31 cellular contexts compared by ENCODE assay signal in genomic region chr7:151676759-151677158, GRCh38.
DNase-seq lines count a peak whose midpoint lies in the region; ATAC-seq and TF ChIP-seq lines count a peak whose summit lies in the region.
"Had no signal": no experiment of that assay in that cellular context is flagged by ENCODE, and none has a peak within 500 bp of the region (broad histone marks: within the 10 kb centered on the region; RNA-seq: fewer than 3 reads in every experiment).

No MANE protein-coding gene starts in this region.

- no peaks in the 10 kb centered on the region for H3K27me3 ChIP-seq in lower lobe of right lung (ENCODE audit: low read depth)
- no peaks in the 10 kb centered on the region for H3K27me3 ChIP-seq in thyroid gland
- H3K27me3 ChIP-seq: adrenal gland, gastrocnemius medialis, hepatocyte, neutrophil had no signal

- no peak overlapping the region for H2AFZ ChIP-seq in OCI-LY7 (ENCODE audit: low read length)
- H2AFZ ChIP-seq: hepatocyte had no signal

- BruUV-seq in OCI-LY7 (replicated peaks; lab: Mats Ljungman, UMichigan), result no TSS peak

- no peak for TF ChIP-seq RAD21 in Ishikawa (IDR thresholded peaks at IDR 0.05; ENCODE audit: low read depth)

- 28 to 59% methylated on average over 11 of the region's 11 CpGs for WGBS in thyroid gland, 2 donors

- H3K4me2 ChIP-seq in OCI-LY7 (ENCODE audit: low read length), result no peak overlapping the region
- H3K4me2 ChIP-seq: hepatocyte, KMS-11, SK-N-SH had no signal

- TF ChIP-seq POLR2A in thyroid gland (IDR thresholded peaks at IDR 0.05), result peak in 1 of 2 donors; percentile 32

- DNase-seq in Right ventricle myocardium superior, result no peak
- DNase-seq in lower lobe of right lung, result no peak
- peak; percentile 78 to 82 for DNase-seq in thyroid gland
- no peak for DNase-seq in OCI-LY7 (ENCODE audit: low spot score)
- DNase-seq in nucleus accumbens (lab: John Stamatoyannopoulos, UW), result no peak
- DNase-seq: activated CD4-positive, alpha-beta memory T cell treated with anti-CD3 and anti-CD28 coated beads for 36 hours; activated naive CD4-positive, alpha-beta T cell treated with anti-CD3 and anti-CD28 coated beads, Interleukin-2, amount 10 ng/mL, durations not matched to agents 7 days and 5 days; activated T-cell treated with anti-CD3 and anti-CD28 coated beads, Interleukin-2, amount 50 U/mL, for 72 hours; adrenal gland; CD8-positive, alpha-beta memory T cell; cerebellar nuclear complex; dermis blood vessel endothelial cell; DMS 273 treated with DMSO at 0.1 percent for 48 hours; endodermal cell; gastrocnemius medialis; left cardiac atrium; midbrain; MM.1S; naive B cell; NCI-H1417; NCI-H2029 treated with DMSO at 0.1 percent for 48 hours; NCI-H524 treated with DMSO at 0.1 percent for 48 hours; SK-N-SH; T-helper 17 cell had no signal

- ATAC-seq in Right ventricle myocardium superior (ENCODE audit: poor library complexity) (peak; percentile 50), lower lobe of right lung (peak; percentile 57 to 64), GM19452 (IDR thresholded peaks at IDR 0.05; ENCODE audit: unreplicated experiment) (no peak)
- ATAC-seq: activated CD4-positive, CD25-positive, alpha-beta regulatory T cell treated with anti-CD3 and anti-CD28 coated beads, Interleukin-2, amount 50 U/mL, for 24 hours; activated T-cell treated with anti-CD3 and anti-CD28 coated beads, Interleukin-2, amount 50 U/mL, for 72 hours; gastrocnemius medialis; stimulated activated effector memory CD8-positive, alpha-beta T cell treated with anti-CD3 and anti-CD28 coated beads, Interleukin-12 subunit alpha, Interleukin-12 subunit beta, amount 100 ng/mL, for 72 hours; T-helper 17 cell had no signal

- intact Hi-C loops in Right ventricle myocardium superior (cut with DNase I), result no loop called here
- intact Hi-C loops in lower lobe of right lung (cut with DNase I), result no loop called here
- intact Hi-C loops in thyroid gland (cut with DNase I), result no loop called here
- intact Hi-C loops in OCI-LY7 (cut with micrococcal nuclease; ENCODE audit: unreplicated experiment), result no loop called here

- CTCF ChIA-PET in OCI-LY7 (lab: Charles Lee; ENCODE audit: unreplicated experiment), result no interaction called here

- no peaks in the 10 kb centered on the region for H3K9me2 ChIP-seq in OCI-LY7 (ENCODE audit: insufficient read depth, low read length)
- H3K9me2 ChIP-seq: SK-N-SH had no signal

- TF ChIP-seq CTCF in lower lobe of right lung (IDR thresholded peaks at IDR 0.05), result no peak
- peak in 1 of 6 experiments; percentile 16 for TF ChIP-seq CTCF in thyroid gland (IDR thresholded peaks at IDR 0.05)
- TF ChIP-seq CTCF in OCI-LY7 (conservative IDR thresholded peaks at IDR 0.05; ENCODE audit: low read length), result no peak

- no peak for TF ChIP-seq EP300 in Ishikawa (IDR thresholded peaks at IDR 0.05; ENCODE audit: borderline replicate concordance)

- peaks cover 21% of the 10 kb centered on the region for H3K4me1 ChIP-seq in lower lobe of right lung
- H3K4me1 ChIP-seq in thyroid gland, result peaks cover 15 to 63% of the 10 kb centered on the region in 2 donors
- no peaks in the 10 kb centered on the region for H3K4me1 ChIP-seq in OCI-LY7 (ENCODE audit: insufficient read depth, low read length, poor library complexity, severe bottlenecking)
- H3K4me1 ChIP-seq: adrenal gland had no signal

- H4K20me1 ChIP-seq in OCI-LY7 (ENCODE audit: insufficient read depth, low read length), result no peaks in the 10 kb centered on the region

- H3K9me3 ChIP-seq in lower lobe of right lung (no peaks in the 10 kb centered on the region), thyroid gland (no peaks in the 10 kb centered on the region), OCI-LY7 (ENCODE audit: low read length) (no peaks in the 10 kb centered on the region)
- H3K9me3 ChIP-seq: adrenal gland, gastrocnemius medialis, neutrophil, SK-N-SH had no signal

- no peaks in the 10 kb centered on the region for H3K79me2 ChIP-seq in OCI-LY7 (ENCODE audit: insufficient read depth, low read depth, low read length)
- H3K79me2 ChIP-seq: hepatocyte had no signal

- H3K4me3 ChIP-seq in lower lobe of right lung (no peak overlapping the region), thyroid gland (replicated peaks in 1 of 3) (no peak overlapping the region), OCI-LY7 (ENCODE audit: low read depth, low read length, poor library complexity, severe bottlenecking) (no peak overlapping the region)
- H3K4me3 ChIP-seq: adrenal gland, gastrocnemius medialis, hepatocyte had no signal

- peak overlapping the region; percentile 9 for H3K27ac ChIP-seq in lower lobe of right lung
- peak overlapping the region; percentile 56 to 71 (median 70) for H3K27ac ChIP-seq in thyroid gland
- H3K27ac ChIP-seq in OCI-LY7 (ENCODE audit: low read depth, low read length, poor library complexity, severe bottlenecking), result no peak overlapping the region
- H3K27ac ChIP-seq: adrenal gland, gastrocnemius medialis, hepatocyte, KMS-11, neutrophil had no signal

- H3K36me3 ChIP-seq in lower lobe of right lung (no peaks in the 10 kb centered on the region), thyroid gland (no peaks in the 10 kb centered on the region), OCI-LY7 (ENCODE audit: insufficient read depth, low read length) (no peaks in the 10 kb centered on the region)
- H3K36me3 ChIP-seq: adrenal gland, gastrocnemius medialis, neutrophil had no signal

- POLR2A ChIA-PET in OCI-LY7 (lab: Charles Lee), result no interaction called here

TF ChIP-seq in Ishikawa, 13 proteins besides CTCF, POLR2A, EP300 and RAD21:
- peak; percentile 74 for TF ChIP-seq MAX (IDR thresholded peaks at IDR 0.05)
- no peak for TF ChIP-seq CREB1 (IDR thresholded peaks at IDR 0.05; ENCODE audit: low read depth)
- TF ChIP-seq ZBTB7A (IDR thresholded peaks at IDR 0.05; ENCODE audit: low read depth), result no peak
- TF ChIP-seq FOXM1 (IDR thresholded peaks at IDR 0.05; ENCODE audit: borderline replicate concordance, low read depth), result no peak
- TF ChIP-seq TEAD4 (IDR thresholded peaks at IDR 0.05), result 0 out of 2 replicates have a peak, but pooled peaks have one; percentile 20
- no peak for TF ChIP-seq TAF1 (IDR thresholded peaks at IDR 0.05; ENCODE audit: low read depth)
- no peak for TF ChIP-seq EGR1 (IDR thresholded peaks at IDR 0.05)
- TF ChIP-seq USF1 (IDR thresholded peaks at IDR 0.05), result no peak
- no peak for TF ChIP-seq REST (IDR thresholded peaks at IDR 0.05; ENCODE audit: low read depth)

Comparison
In these comparisons a context has a peak if more than half of its experiments do, and no peak if none do; other contexts are left out.
1. DNase-seq: peak in thyroid gland (2 of 2); none in Right ventricle myocardium superior (single experiment), lower lobe of right lung (single experiment), OCI-LY7 (single experiment) and nucleus accumbens (0 of 56).